ENCODE assay signal across 18 cellular contexts in the genomic region with DNA sequence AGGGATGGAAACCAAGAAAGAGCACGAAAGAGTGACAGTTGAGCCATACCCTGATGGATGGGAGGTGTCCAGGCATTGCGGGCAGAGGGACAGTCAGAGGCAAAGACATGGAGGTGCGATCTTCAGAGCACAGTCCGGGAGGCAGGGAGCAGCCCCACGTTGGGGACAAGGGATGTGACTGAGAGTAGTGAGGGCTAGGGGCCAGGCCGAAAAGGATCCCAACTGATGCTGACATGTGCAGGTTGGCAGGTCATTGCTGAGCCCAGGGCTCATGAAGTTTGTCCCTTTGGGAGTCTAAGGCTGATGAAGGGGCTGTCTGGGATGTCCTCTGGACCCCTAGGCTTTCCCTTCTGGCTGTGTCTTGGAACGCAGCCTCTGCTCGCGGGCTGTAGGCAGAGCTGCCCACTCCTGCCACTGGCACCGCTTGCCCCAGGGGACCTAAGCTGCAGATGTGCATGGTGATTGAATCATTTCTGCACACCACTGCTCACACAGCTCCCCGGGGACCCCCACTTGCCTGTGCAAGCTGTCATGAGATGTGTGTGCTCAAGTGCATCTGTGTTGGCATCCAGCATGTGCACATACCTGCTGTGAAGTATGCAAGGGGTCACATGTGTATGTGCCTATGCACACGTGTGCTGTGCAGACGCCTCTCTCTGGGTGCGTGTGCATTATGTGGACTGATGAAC.
DNase-seq lines count a peak whose midpoint lies in the region; ATAC-seq and TF ChIP-seq lines count a peak whose summit lies in the region.
"Had no signal": no experiment of that assay in that cellular context is flagged by ENCODE, and none has a peak within 500 bp of the region (broad histone marks: within the 10 kb centered on the region; RNA-seq: fewer than 3 reads in every experiment).

No MANE protein-coding gene starts in this region.

- H2AFZ ChIP-seq in GM23248: no peak overlapping the region
- no peak overlapping the region for H2AFZ ChIP-seq in neural progenitor cell (replicated peaks)

- H3K36me3 ChIP-seq in BE2C (peaks cover 13% of the 10 kb centered on the region), GM23248 (ENCODE audit: low read depth) (0 out of 2 replicates have a peak, but pooled peaks cover 4% of the 10 kb centered on the region), neural progenitor cell (no peaks in the 10 kb centered on the region)
- H3K36me3 ChIP-seq: ascending aorta had no signal

- whole genome bisulfite sequencing in GM23248 (ENCODE audit: low coverage in 1 of 2, low lambda C conversion rate in 2 of 2, missing lambda C conversion rate in 2 of 2), 2 experiments: 86 to 90% methylated on average over 14 of the region's 14 CpGs

- peaks cover 8% of the 10 kb centered on the region for H3K27me3 Mint-ChIP-seq in activated B cell treated with CpG ODN at 0.5 μM for 24 hours
- H3K27me3 Mint-ChIP-seq in neural progenitor cell (ENCODE audit: insufficient read depth, low read depth): peaks cover 8% of the 10 kb centered on the region

- CTCF ChIA-PET in activated B cell treated with CpG ODN at 0.5 μM for 24 hours (lab: Charles Lee): interaction anchor here (0.7 to 6.1 kb wide), 12 partner anchors 11 to 1157 kb away, joined by 3 to 99 read pairs (median 6); no protein-coding TSS in a partner anchor

- H3K36me3 Mint-ChIP-seq in activated B cell treated with CpG ODN at 0.5 μM for 24 hours (ENCODE audit: low read depth) (no peaks in the 10 kb centered on the region), neural progenitor cell (peaks cover 13% of the 10 kb centered on the region)

- H3K4me2 ChIP-seq in GM23248 (ENCODE audit: unreplicated experiment): no peak overlapping the region
- no peak overlapping the region for H3K4me2 ChIP-seq in neural progenitor cell

- DNase-seq in BE2C (peak; percentile 68), GM23248 (no peak), activated B cell treated with CpG ODN at 0.5 μM for 24 hours (peak; percentile 57), neural progenitor cell (ENCODE audit: low spot score) (no peak), islet precursor cell (no peak), D341Med (ENCODE audit: low spot score) (no peak), cortex of kidney (lab: John Stamatoyannopoulos, UW) (no peak)
- DNase-seq in activated CD8-positive, alpha-beta memory T cell treated with anti-CD3 and anti-CD28 coated beads for 24 hours: no peak
- DNase-seq: activated CD4-positive, alpha-beta T cell treated with anti-CD3 and anti-CD28 coated beads, Interleukin-2, amount 50 U/mL, for 48 hours; activated naive CD4-positive, alpha-beta T cell treated with anti-CD3 and anti-CD28 coated beads, Interleukin-2, amount 50 U/mL, for 16 hours; activated T-cell treated with anti-CD3 and anti-CD28 coated beads, Interleukin-2, amount 50 U/mL, for 1 hour; hippocampal formation; NCI-H187 treated with DMSO at 0.1 percent for 48 hours; NCI-H510A treated with DMSO at 0.1 percent for 48 hours; nephron progenitor cell; T-helper 1 cell had no signal

- H3F3A ChIP-seq in GM23248 (ENCODE audit: insufficient read depth) (peaks cover 63% of the 10 kb centered on the region), neural progenitor cell (ENCODE audit: low read depth) (peaks cover 14% of the 10 kb centered on the region)

- H3K9ac ChIP-seq in GM23248 (no peak overlapping the region), neural progenitor cell (no peak overlapping the region)

- POLR2A ChIA-PET in activated B cell treated with CpG ODN at 0.5 μM for 24 hours (lab: Charles Lee): no interaction called here

- TF ChIP-seq CTCF in BE2C (IDR thresholded peaks at IDR 0.05; ENCODE audit: low read depth, low read length): no peak
- no peak for TF ChIP-seq CTCF in activated B cell treated with CpG ODN at 0.5 μM for 24 hours (IDR thresholded peaks at IDR 0.05)
- no peak for TF ChIP-seq CTCF in neural progenitor cell (IDR thresholded peaks at IDR 0.05)

- H3K4me1 Mint-ChIP-seq in activated B cell treated with CpG ODN at 0.5 μM for 24 hours: peaks cover 14% of the 10 kb centered on the region
- peaks cover 48% of the 10 kb centered on the region for H3K4me1 Mint-ChIP-seq in neural progenitor cell

- intact Hi-C loops in activated B cell treated with CpG ODN at 0.5 μM for 24 hours (cut with micrococcal nuclease): loop anchor here (1.0 to 10.0 kb wide), 9 partner anchors 49 to 891 kb away; a partner anchor contains a TSS

- in situ Hi-C loops in GM23248 (cut with MboI): loop anchor here (10.0 kb wide), 2 partner anchors 119 to 1149 kb away; no protein-coding TSS in a partner anchor

- H3K4me3 ChIP-seq in BE2C (ENCODE audit: low read depth, low read length): no peak overlapping the region
- H3K4me3 ChIP-seq in GM23248: no peak overlapping the region
- H3K4me3 ChIP-seq in neural progenitor cell: no peak overlapping the region
- H3K4me3 ChIP-seq: ascending aorta had no signal

- no peaks in the 10 kb centered on the region for H3K9me2 ChIP-seq in GM23248 (ENCODE audit: insufficient read depth)

- H3K9me3 ChIP-seq in BE2C (no peaks in the 10 kb centered on the region), GM23248 (ENCODE audit: low read depth) (no peaks in the 10 kb centered on the region), neural progenitor cell (ENCODE audit: low read depth) (no peaks in the 10 kb centered on the region)
- H3K9me3 ChIP-seq: ascending aorta had no signal

- peaks cover 76% of the 10 kb centered on the region for H3K79me2 ChIP-seq in GM23248 (ENCODE audit: insufficient read depth)
- H3K79me2 ChIP-seq in neural progenitor cell (ENCODE audit: low read depth): no peaks in the 10 kb centered on the region

- H3K27ac Mint-ChIP-seq in activated B cell treated with CpG ODN at 0.5 μM for 24 hours: no peak overlapping the region
- peak overlapping the region; percentile 2 for H3K27ac Mint-ChIP-seq in neural progenitor cell
- H3K27ac Mint-ChIP-seq: nephron progenitor cell had no signal

- peak overlapping the region; percentile 79 for H3K27ac ChIP-seq in GM23248
- no peak overlapping the region for H3K27ac ChIP-seq in neural progenitor cell

- H3K4me1 ChIP-seq in BE2C (peaks cover 52% of the 10 kb centered on the region), GM23248 (ENCODE audit: insufficient read depth) (peaks cover 49% of the 10 kb centered on the region), neural progenitor cell (peaks cover 9% of the 10 kb centered on the region)

- H4K20me1 ChIP-seq in GM23248 (ENCODE audit: insufficient read depth) (no peaks in the 10 kb centered on the region), neural progenitor cell (ENCODE audit: low read depth) (peaks cover 34% of the 10 kb centered on the region)

- ATAC-seq in activated B cell treated with CpG ODN at 0.5 μM for 24 hours (ENCODE audit: low read depth): peak; percentile 95
- ATAC-seq: Right ventricle myocardium inferior had no signal

- H3K9me3 Mint-ChIP-seq in activated B cell treated with CpG ODN at 0.5 μM for 24 hours: peaks cover 8% of the 10 kb centered on the region
- no peaks in the 10 kb centered on the region for H3K9me3 Mint-ChIP-seq in neural progenitor cell
- H3K9me3 Mint-ChIP-seq: nephron progenitor cell had no signal

- H3K27me3 ChIP-seq in BE2C (no peaks in the 10 kb centered on the region), GM23248 (replicated peaks; ENCODE audit: insufficient read depth) (no peaks in the 10 kb centered on the region), neural progenitor cell (no peaks in the 10 kb centered on the region)
- H3K27me3 ChIP-seq: ascending aorta had no signal

- H3K4me3 Mint-ChIP-seq in activated B cell treated with CpG ODN at 0.5 μM for 24 hours (no peak overlapping the region), neural progenitor cell (no peak overlapping the region)
- H3K4me3 Mint-ChIP-seq: nephron progenitor cell had no signal

Comparison
In these comparisons a context has a peak if more than half of its experiments do, and no peak if none do; other contexts are left out.
1. DNase-seq: peak in BE2C (single experiment) and activated B cell treated with CpG ODN at 0.5 μM for 24 hours (single experiment); none in GM23248 (single experiment), neural progenitor cell (single experiment), activated CD8-positive, alpha-beta memory T cell treated with anti-CD3 and anti-CD28 coated beads for 24 hours (single experiment), islet precursor cell (single experiment), D341Med (single experiment) and cortex of kidney (single experiment).